Comparison of ENCODE assay signal across 8 cellular contexts in genomic region chr16:70750893-70751467, GRCh38. TPM values are rescaled to one million over a fixed set of nuclear protein-coding genes. Genes with fewer than 3 reads are reported as not detected.
DNase-seq lines count a peak whose midpoint lies in the region; ATAC-seq and TF ChIP-seq lines count a peak whose summit lies in the region.

No MANE protein-coding gene starts in this region.

- peak; percentile 67 for ATAC-seq in left lobe of liver
- ATAC-seq in HG02610 (IDR thresholded peaks at IDR 0.05; ENCODE audit: unreplicated experiment), result no peak
- ATAC-seq in HG03039 (IDR thresholded peaks at IDR 0.05; ENCODE audit: unreplicated experiment), result no peak
- ATAC-seq in HG03378 (IDR thresholded peaks at IDR 0.05; ENCODE audit: unreplicated experiment), result no peak

- DNase-seq in brain pericyte (ENCODE audit: low read depth, low spot score) (peak; percentile 83), left lobe of liver (ENCODE audit: low spot score) (peak; percentile 90), stromal cell of bone marrow (ENCODE audit: low read depth) (peak; percentile 96), NCI-H345 (lab: John Stamatoyannopoulos, UW) (no peak)

- peak; percentile 41; the same call in 1 of the 2 replicates for TF ChIP-seq EP300 in Ishikawa (IDR thresholded peaks at IDR 0.05; ENCODE audit: borderline replicate concordance)

- no peak for TF ChIP-seq RAD21 in Ishikawa (IDR thresholded peaks at IDR 0.05; ENCODE audit: low read depth)

TF ChIP-seq in Ishikawa, 13 proteins besides CTCF, POLR2A, EP300 and RAD21:
- TF ChIP-seq YY1 (IDR thresholded peaks at IDR 0.05; ENCODE audit: low read depth), result no peak
- TF ChIP-seq CREB1 (IDR thresholded peaks at IDR 0.05; ENCODE audit: low read depth), result no peak
- TF ChIP-seq TEAD4 (IDR thresholded peaks at IDR 0.05), result no peak
- TF ChIP-seq, protein P1, sequence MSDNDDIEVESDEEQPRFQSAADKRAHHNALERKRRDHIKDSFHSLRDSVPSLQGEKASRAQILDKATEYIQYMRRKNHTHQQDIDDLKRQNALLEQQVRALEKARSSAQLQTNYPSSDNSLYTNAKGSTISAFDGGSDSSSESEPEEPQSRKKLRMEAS (IDR thresholded peaks at IDR 0.05), result no peak
- TF ChIP-seq, protein P2, sequence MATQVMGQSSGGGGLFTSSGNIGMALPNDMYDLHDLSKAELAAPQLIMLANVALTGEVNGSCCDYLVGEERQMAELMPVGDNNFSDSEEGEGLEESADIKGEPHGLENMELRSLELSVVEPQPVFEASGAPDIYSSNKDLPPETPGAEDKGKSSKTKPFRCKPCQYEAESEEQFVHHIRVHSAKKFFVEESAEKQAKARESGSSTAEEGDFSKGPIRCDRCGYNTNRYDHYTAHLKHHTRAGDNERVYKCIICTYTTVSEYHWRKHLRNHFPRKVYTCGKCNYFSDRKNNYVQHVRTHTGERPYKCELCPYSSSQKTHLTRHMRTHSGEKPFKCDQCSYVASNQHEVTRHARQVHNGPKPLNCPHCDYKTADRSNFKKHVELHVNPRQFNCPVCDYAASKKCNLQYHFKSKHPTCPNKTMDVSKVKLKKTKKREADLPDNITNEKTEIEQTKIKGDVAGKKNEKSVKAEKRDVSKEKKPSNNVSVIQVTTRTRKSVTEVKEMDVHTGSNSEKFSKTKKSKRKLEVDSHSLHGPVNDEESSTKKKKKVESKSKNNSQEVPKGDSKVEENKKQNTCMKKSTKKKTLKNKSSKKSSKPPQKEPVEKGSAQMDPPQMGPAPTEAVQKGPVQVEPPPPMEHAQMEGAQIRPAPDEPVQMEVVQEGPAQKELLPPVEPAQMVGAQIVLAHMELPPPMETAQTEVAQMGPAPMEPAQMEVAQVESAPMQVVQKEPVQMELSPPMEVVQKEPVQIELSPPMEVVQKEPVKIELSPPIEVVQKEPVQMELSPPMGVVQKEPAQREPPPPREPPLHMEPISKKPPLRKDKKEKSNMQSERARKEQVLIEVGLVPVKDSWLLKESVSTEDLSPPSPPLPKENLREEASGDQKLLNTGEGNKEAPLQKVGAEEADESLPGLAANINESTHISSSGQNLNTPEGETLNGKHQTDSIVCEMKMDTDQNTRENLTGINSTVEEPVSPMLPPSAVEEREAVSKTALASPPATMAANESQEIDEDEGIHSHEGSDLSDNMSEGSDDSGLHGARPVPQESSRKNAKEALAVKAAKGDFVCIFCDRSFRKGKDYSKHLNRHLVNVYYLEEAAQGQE (IDR thresholded peaks at IDR 0.05; ENCODE audit: low read depth), result no peak
- TF ChIP-seq NFIC (IDR thresholded peaks at IDR 0.05), result peak; percentile 38; the same call in 1 of the 2 replicates
- TF ChIP-seq FOXM1 (IDR thresholded peaks at IDR 0.05; ENCODE audit: borderline replicate concordance, low read depth), result no peak
- TF ChIP-seq, protein P3, sequence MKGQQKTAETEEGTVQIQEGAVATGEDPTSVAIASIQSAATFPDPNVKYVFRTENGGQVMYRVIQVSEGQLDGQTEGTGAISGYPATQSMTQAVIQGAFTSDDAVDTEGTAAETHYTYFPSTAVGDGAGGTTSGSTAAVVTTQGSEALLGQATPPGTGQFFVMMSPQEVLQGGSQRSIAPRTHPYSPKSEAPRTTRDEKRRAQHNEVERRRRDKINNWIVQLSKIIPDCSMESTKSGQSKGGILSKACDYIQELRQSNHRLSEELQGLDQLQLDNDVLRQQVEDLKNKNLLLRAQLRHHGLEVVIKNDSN (IDR thresholded peaks at IDR 0.05), result no peak

RNA-seq across cellular contexts. Expression of gene VAC14, which starts 50.0 kb away (rescaled TPM):
- 17.3 TPM for total RNA-seq in left lobe of liver
